ENCODE assay signal across 8 cellular contexts in genomic region chr7:32890553-32891045, GRCh38. TPM values are rescaled to one million over a fixed set of nuclear protein-coding genes. Genes with fewer than 3 reads are reported as not detected.
DNase-seq lines count a peak whose midpoint lies in the region; ATAC-seq, FAIRE-seq and TF ChIP-seq lines count a peak whose summit lies in the region.

No MANE protein-coding gene starts in this region.

- peak; percentile 38 for ATAC-seq in GM18868 (IDR thresholded peaks at IDR 0.05; ENCODE audit: unreplicated experiment)
- peak; percentile 22 for ATAC-seq in HG03103 (IDR thresholded peaks at IDR 0.05; ENCODE audit: low read depth, unreplicated experiment)
- peak in 2 of 4 donors; percentile 43 to 45 for ATAC-seq in pancreas

- CTCF ChIA-PET in CD8-positive, alpha-beta memory T cell (lab: Charles Lee) = interaction anchor here (1.0 to 8.1 kb wide), 7 partner anchors 14 to 218 kb away, joined by 3 to 62 read pairs (median 4); partner anchors contain the start of genes NT5C3A and RP9

- H3K4me3 Mint-ChIP-seq in CD8-positive, alpha-beta memory T cell = peak overlapping the region; percentile 97 to 99 (median 98)
- peak overlapping the region; percentile 93 for H3K4me3 Mint-ChIP-seq in activated T-cell treated with anti-CD3 and anti-CD28 coated beads, Interleukin-2, amount 50 U/mL, for 24 hours

- peak overlapping the region; percentile 99 to 100 (median 100) for H3K27ac Mint-ChIP-seq in CD8-positive, alpha-beta memory T cell
- peak overlapping the region; percentile 99 for H3K27ac Mint-ChIP-seq in activated T-cell treated with anti-CD3 and anti-CD28 coated beads, Interleukin-2, amount 50 U/mL, for 24 hours

- peaks cover 56% of the 10 kb centered on the region for H3K4me1 ChIP-seq in CD8-positive, alpha-beta memory T cell (ENCODE audit: insufficient read depth, low read length)
- H3K4me1 ChIP-seq in pancreas = peaks cover 13 to 38% (median 36%) of the 10 kb centered on the region in 3 donors

- peaks cover 0 to 28% (median 3%) of the 10 kb centered on the region in 3 donors for H3K36me3 Mint-ChIP-seq in CD8-positive, alpha-beta memory T cell
- peaks cover 32% of the 10 kb centered on the region for H3K36me3 Mint-ChIP-seq in activated T-cell treated with anti-CD3 and anti-CD28 coated beads, Interleukin-2, amount 50 U/mL, for 24 hours (ENCODE audit: low read depth)

- H3K4me3 ChIP-seq in CD8-positive, alpha-beta memory T cell (ENCODE audit: low read length) = peak overlapping the region; percentile 92
- H3K4me3 ChIP-seq in fibroblast of pulmonary artery (replicated peaks; ENCODE audit: low read depth, low read length) = peak overlapping the region; percentile 80
- peak overlapping the region; percentile 23 to 87 (median 82) for H3K4me3 ChIP-seq in pancreas

- peaks cover 0 to 5% of the 10 kb centered on the region in 2 donors for H3K27me3 Mint-ChIP-seq in CD8-positive, alpha-beta memory T cell
- no peaks in the 10 kb centered on the region for H3K27me3 Mint-ChIP-seq in activated T-cell treated with anti-CD3 and anti-CD28 coated beads, Interleukin-2, amount 50 U/mL, for 24 hours

- WGBS in pancreas, 2 donors = 0 to 1% methylated on average over 17 of the region's 17 CpGs

- H3K27me3 ChIP-seq in CD8-positive, alpha-beta memory T cell (ENCODE audit: insufficient read depth, low read length, poor library complexity, severe bottlenecking) = no peaks in the 10 kb centered on the region
- no peaks in the 10 kb centered on the region for H3K27me3 ChIP-seq in pancreas

- FAIRE-seq in pancreas (lab: Jason Lieb, UNC) = no peak

- peak overlapping the region; percentile 100 for H3K27ac ChIP-seq in CD8-positive, alpha-beta memory T cell (ENCODE audit: low read depth, low read length)
- H3K27ac ChIP-seq in pancreas = peak overlapping the region; percentile 73 to 99 (median 94)

- peak; percentile 24 to 75 (median 72) for DNase-seq in CD8-positive, alpha-beta memory T cell
- peak; percentile 34 to 49 for DNase-seq in NCI-H446 (lab: John Stamatoyannopoulos, UW)
- DNase-seq in activated T-cell treated with anti-CD3 and anti-CD28 coated beads, Interleukin-2, amount 50 U/mL, for 24 hours = no peak
- DNase-seq in fibroblast of pulmonary artery (ENCODE audit: low read depth) = peak; percentile 79
- peak in 1 of 6 donors; percentile 28 for DNase-seq in pancreas
- DNase-seq in occipital lobe (lab: John Stamatoyannopoulos, UW) = no peak

- peaks cover 51 to 66% (median 65%) of the 10 kb centered on the region in 3 donors for H3K4me1 Mint-ChIP-seq in CD8-positive, alpha-beta memory T cell
- peaks cover 67% of the 10 kb centered on the region for H3K4me1 Mint-ChIP-seq in activated T-cell treated with anti-CD3 and anti-CD28 coated beads, Interleukin-2, amount 50 U/mL, for 24 hours (ENCODE audit: low read depth)

- H3K9me3 Mint-ChIP-seq in CD8-positive, alpha-beta memory T cell = peaks cover 0 to 5% (median 0%) of the 10 kb centered on the region in 5 donors
- no peaks in the 10 kb centered on the region for H3K9me3 Mint-ChIP-seq in activated T-cell treated with anti-CD3 and anti-CD28 coated beads, Interleukin-2, amount 50 U/mL, for 24 hours

- intact Hi-C loops in pancreas (cut with DNase I) = no loop called here

- no peak for TF ChIP-seq CTCF in fibroblast of pulmonary artery (IDR thresholded peaks at IDR 0.05; ENCODE audit: low read length, missing control alignments)
- no peak for TF ChIP-seq CTCF in pancreas (IDR thresholded peaks at IDR 0.05)

- H3K9me3 ChIP-seq in CD8-positive, alpha-beta memory T cell (ENCODE audit: low read length) = no peaks in the 10 kb centered on the region
- no peaks in the 10 kb centered on the region for H3K9me3 ChIP-seq in pancreas

- POLR2A ChIA-PET in CD8-positive, alpha-beta memory T cell (lab: Charles Lee) = interaction anchor here (0.9 to 3.5 kb wide), 9 partner anchors 13 to 401 kb away, joined by 3 to 31 read pairs (median 7); partner anchors contain the start of genes BBS9, LSM5 and NT5C3A

- no peaks in the 10 kb centered on the region for H3K36me3 ChIP-seq in CD8-positive, alpha-beta memory T cell (ENCODE audit: insufficient read depth, low read length)
- no peaks in the 10 kb centered on the region for H3K36me3 ChIP-seq in pancreas

RNA-seq across cellular contexts. Expression of gene KBTBD2, which starts 1.0 kb away (rescaled TPM):
- 10 to 100 TPM; 21.8 to 24.2 TPM for total RNA-seq in CD8-positive, alpha-beta memory T cell
- 21.9 TPM for polyA plus RNA-seq in CD8-positive, alpha-beta memory T cell
- total RNA-seq in pancreas (10 to 100 TPM in 2 of 6 donors, 1 to 10 TPM in 4; 6.4 to 18.1 (median 7.5) TPM), occipital lobe (113 TPM)
- polyA plus RNA-seq in pancreas = 10 to 100 TPM in 1 of 2 donors, 1 to 10 TPM in 1; 6.3 to 13.3 TPM

Comparison
In these comparisons a context has a peak if more than half of its experiments do, and no peak if none do; other contexts are left out.
1. DNase-seq: peak in CD8-positive, alpha-beta memory T cell (5 of 5), NCI-H446 (2 of 2) and fibroblast of pulmonary artery (single experiment); none in activated T-cell treated with anti-CD3 and anti-CD28 coated beads, Interleukin-2, amount 50 U/mL, for 24 hours (single experiment) and occipital lobe (single experiment).
2. Peak in every context shown above with its lines, with median percentiles within 50 percentile points of each other: H3K4me3 ChIP-seq.